ENCODE assay signal across 11 cellular contexts in the genomic region with DNA sequence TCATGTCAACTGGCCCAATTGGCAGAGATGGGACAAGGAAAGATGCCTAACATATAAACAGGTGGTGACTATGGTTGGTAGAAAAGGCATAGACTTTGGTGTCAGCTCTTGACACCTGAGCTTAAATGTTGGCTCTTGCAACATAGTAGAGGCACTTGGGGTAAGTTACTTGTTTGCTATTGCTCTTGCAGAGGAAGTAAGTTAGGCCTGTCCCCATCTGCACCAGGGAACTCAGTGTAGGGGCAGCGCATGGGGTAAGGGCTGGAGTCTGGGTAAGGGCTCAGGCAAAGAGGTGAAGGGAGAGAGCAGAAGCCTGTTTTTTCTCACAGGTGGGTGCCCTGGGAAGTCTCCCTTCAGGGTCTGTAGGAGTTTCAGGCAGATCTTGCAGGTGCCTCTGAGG. TPM values are rescaled to one million over a fixed set of nuclear protein-coding genes. Genes with fewer than 3 reads are reported as not detected.
"Had no signal": no experiment of that assay in that cellular context is flagged by ENCODE, and none has a peak within 500 bp of the region (broad histone marks: within the 10 kb centered on the region; RNA-seq: fewer than 3 reads in every experiment).

No MANE protein-coding gene starts in this region.

- ATAC-seq: HCT116, K562 had no signal

- H3K9me3 ChIP-seq: HAP-1 had no signal

- H3K36me3 ChIP-seq: HAP-1 had no signal

- H3K27ac ChIP-seq: GM23248, HL-60 had no signal

- FAIRE-seq: K562 had no signal

- H2AFZ ChIP-seq: GM23248 had no signal

- H3K27ac Mint-ChIP-seq: HFFc6 had no signal

- H3K4me3 ChIP-seq: GM23248, HAP-1, K562 had no signal

- H3K9ac ChIP-seq: GM23248 had no signal

- H3K9me3 Mint-ChIP-seq: HFFc6 had no signal

- H3K4me3 Mint-ChIP-seq: HFFc6 had no signal

- DNase-seq: GM23248, GOT3, H7, HFFc6, IMR-90 had no signal

- H3K4me1 ChIP-seq: HAP-1 had no signal

RNA-seq across cellular contexts. Expression of gene ERICH6B, which starts 27.6 kb away (rescaled TPM):
- total RNA-seq: GM23248, H4, H7, HFFc6, HT1080, IMR-90, K562 had no signal
- polyA plus RNA-seq: GM23248, IMR-90, K562 had no signal
